7 cellular contexts compared by ENCODE assay signal in the genomic region with DNA sequence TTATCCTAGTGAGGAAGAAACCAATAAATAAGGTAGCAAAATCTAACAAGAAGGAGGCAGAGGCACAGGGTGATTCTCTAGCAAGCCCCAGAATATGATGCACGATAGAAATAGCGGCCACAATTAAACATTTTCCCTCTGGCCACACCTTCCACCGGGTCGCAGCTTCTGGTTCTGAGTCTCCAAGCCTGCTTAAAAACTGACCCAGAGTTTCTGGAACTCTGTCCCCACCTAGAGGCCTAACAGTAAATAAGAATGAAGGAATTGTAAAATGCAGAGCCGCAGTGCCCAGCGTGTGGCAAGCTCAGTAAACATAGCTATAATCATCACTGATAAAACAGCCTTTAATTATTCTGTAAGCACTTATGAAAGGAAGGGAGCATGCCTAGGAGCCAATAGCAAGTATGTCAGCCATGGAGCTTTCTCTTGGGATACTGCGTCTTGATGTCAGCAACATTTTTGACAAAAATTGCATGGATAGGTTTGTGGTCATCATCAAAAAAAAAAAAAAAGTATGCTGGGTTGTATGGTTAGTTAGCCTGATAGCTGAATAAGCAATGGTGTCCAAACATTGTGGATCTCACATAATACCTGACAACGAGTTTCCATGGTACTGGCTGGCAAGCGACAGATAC.
DNase-seq lines count a peak whose midpoint lies in the region; ATAC-seq and TF ChIP-seq lines count a peak whose summit lies in the region.

No MANE protein-coding gene starts in this region.

- ATAC-seq in left colon (no peak), GM21515 (IDR thresholded peaks at IDR 0.05; ENCODE audit: unreplicated experiment) (no peak)

- peaks cover 8% of the 10 kb centered on the region for H3K9me3 Mint-ChIP-seq in progenitor cell of endocrine pancreas (ENCODE audit: low read depth)

- H3K4me3 Mint-ChIP-seq in progenitor cell of endocrine pancreas (ENCODE audit: low read depth) = no peak overlapping the region

- H3K27ac Mint-ChIP-seq in progenitor cell of endocrine pancreas = no peak overlapping the region

- no peak overlapping the region for H3K9ac ChIP-seq in KMS-11

- H3K4me2 ChIP-seq in KMS-11 = 0 out of 2 replicates have a peak overlapping the region, but pooled peaks have one; percentile 6

- H3K27me3 Mint-ChIP-seq in progenitor cell of endocrine pancreas = peaks cover 4% of the 10 kb centered on the region

- peaks cover 4% of the 10 kb centered on the region for H3K36me3 Mint-ChIP-seq in progenitor cell of endocrine pancreas (ENCODE audit: insufficient read depth)

- H2AFZ ChIP-seq in KMS-11 (ENCODE audit: low read depth) = peak overlapping the region; percentile 39; the same call in 1 of the 2 replicates

- H3K79me2 ChIP-seq in KMS-11 (ENCODE audit: insufficient read depth, low read depth) = no peaks in the 10 kb centered on the region

- intact Hi-C loops in left colon (cut with DNase I, micrococcal nuclease) = no loop called here

- peaks cover 3% of the 10 kb centered on the region for H3K4me1 ChIP-seq in KMS-11 (ENCODE audit: low read depth, poor library complexity, severe bottlenecking)

- H3K4me3 ChIP-seq in KMS-11 (IDR thresholded peaks at IDR 0.05; ENCODE audit: insufficient read depth, low read depth, low read length) = no peak overlapping the region

- DNase-seq in RWPE1 (ENCODE audit: low spot score) (peak; percentile 65), fibroblast of gingiva (ENCODE audit: low read depth) (peak; percentile 1), progenitor cell of endocrine pancreas (ENCODE audit: low spot score, unreplicated experiment) (peak; percentile 10), left colon (no peak)

- CTCF ChIA-PET in RWPE1 (lab: Yijun Ruan, JAX) = interaction anchor here (0.6 to 1.3 kb wide), 13 partner anchors 103 to 1123 kb away, joined by 3 to 6 read pairs (median 4); no protein-coding TSS in a partner anchor

- TF ChIP-seq CTCF in GM12873 (IDR thresholded peaks at IDR 0.05; ENCODE audit: insufficient read depth, low read depth, low read length, missing control alignments) (peak; percentile 48), KMS-11 (conservative IDR thresholded peaks at IDR 0.05; ENCODE audit: low read depth, low read length) (peak; percentile 89), RWPE1 (conservative IDR thresholded peaks at IDR 0.05; ENCODE audit: low read depth) (peak; percentile 72), progenitor cell of endocrine pancreas (IDR thresholded peaks at IDR 0.05; ENCODE audit: unreplicated experiment) (peak; percentile 75)

- POLR2A ChIA-PET in RWPE1 (lab: Yijun Ruan, JAX; ENCODE audit: low non-redundant PET) = no interaction called here

- H3K27me3 ChIP-seq in KMS-11 (ENCODE audit: insufficient read depth, low read depth) = no peaks in the 10 kb centered on the region

- H3K4me1 Mint-ChIP-seq in progenitor cell of endocrine pancreas (ENCODE audit: low read depth) = peaks cover 8% of the 10 kb centered on the region

- H3K36me3 ChIP-seq in KMS-11 (ENCODE audit: insufficient read depth) = no peaks in the 10 kb centered on the region

- no peaks in the 10 kb centered on the region for H4K20me1 ChIP-seq in KMS-11 (ENCODE audit: insufficient read depth)

- H3K27ac ChIP-seq in KMS-11 = no peak overlapping the region
- H3K27ac ChIP-seq in RWPE1 = no peak overlapping the region

Comparison
In these comparisons a context has a peak if more than half of its experiments do, and no peak if none do; other contexts are left out.
1. DNase-seq: peak in RWPE1 (single experiment), fibroblast of gingiva (single experiment) and progenitor cell of endocrine pancreas (single experiment); none in left colon (0 of 2).
2. Peak in every context shown above with its lines, with median percentiles within 50 percentile points of each other: CTCF ChIP-seq.